In genomic region chr4:147247577-147247976, GRCh38 we compare ENCODE assay signal across 20 cellular contexts.
DNase-seq lines count a peak whose midpoint lies in the region; ATAC-seq and TF ChIP-seq lines count a peak whose summit lies in the region.
"Had no signal": no experiment of that assay in that cellular context is flagged by ENCODE, and none has a peak within 500 bp of the region (broad histone marks: within the 10 kb centered on the region; RNA-seq: fewer than 3 reads in every experiment).

No MANE protein-coding gene starts in this region.

- intact Hi-C loops in Calu3 (cut with micrococcal nuclease; ENCODE audit: unreplicated experiment): loop anchor here (5.0 kb wide), 1 partner anchor 130 kb away; no protein-coding TSS in a partner anchor

- H3K9me3 Mint-ChIP-seq in Calu3 (ENCODE audit: low read depth, unreplicated experiment): no peaks in the 10 kb centered on the region

- BruUV-seq in Calu3 (replicated peaks; lab: Mats Ljungman, UMichigan): no TSS peak

- peaks cover 24% of the 10 kb centered on the region for H3K4me1 Mint-ChIP-seq in Calu3 (ENCODE audit: low read depth, unreplicated experiment)
- H3K4me1 Mint-ChIP-seq: activated B cell treated with CpG ODN at 0.5 μM for 24 hours had no signal

- ATAC-seq in GM18868 (IDR thresholded peaks at IDR 0.05; ENCODE audit: unreplicated experiment): no peak
- ATAC-seq: naive thymus-derived CD4-positive, alpha-beta T cell had no signal

- peak overlapping the region; percentile 14 for H3K27ac Mint-ChIP-seq in Calu3 (ENCODE audit: unreplicated experiment)
- H3K27ac Mint-ChIP-seq: activated B cell treated with CpG ODN at 0.5 μM for 24 hours had no signal

- no peak for DNase-seq in Calu3
- DNase-seq in HT1080 (ENCODE audit: low read depth): peak; percentile 2
- DNase-seq in choroid plexus epithelial cell (ENCODE audit: low read depth): peak; percentile 11
- DNase-seq in myocyte (ENCODE audit: low read depth): peak; percentile 5
- DNase-seq in NCI-H1694 treated with DMSO at 0.1 percent for 48 hours (lab: John Stamatoyannopoulos, UW): no peak
- no peak for DNase-seq in activated naive CD4-positive, alpha-beta T cell treated with anti-CD3 and anti-CD28 coated beads, Interleukin-2, amount 50 U/mL, for 16 hours
- DNase-seq in NCI-H526 treated with DMSO at 0.1 percent for 48 hours (lab: John Stamatoyannopoulos, UW): no peak
- DNase-seq: activated B cell treated with CpG ODN at 0.5 μM for 24 hours; activated effector memory CD4-positive, alpha-beta T cell treated with Interleukin-2 at 50 U/mL for 16 hours; amygdala; GM23248; Karpas-422; naive thymus-derived CD4-positive, alpha-beta T cell; NCI-H1436; Right ventricle myocardium superior; T-helper 1 cell; testis had no signal

- H3K27me3 Mint-ChIP-seq in Calu3 (ENCODE audit: unreplicated experiment): no peaks in the 10 kb centered on the region
- H3K27me3 Mint-ChIP-seq: activated B cell treated with CpG ODN at 0.5 μM for 24 hours had no signal

- no peak for TF ChIP-seq CTCF in Calu3 (IDR thresholded peaks at IDR 0.05; ENCODE audit: unreplicated experiment)
- TF ChIP-seq CTCF in choroid plexus epithelial cell (conservative IDR thresholded peaks at IDR 0.05; ENCODE audit: low read depth, low read length): no peak

- CTCF ChIA-PET in Calu3 (lab: Charles Lee): no interaction called here

- peaks cover 4% of the 10 kb centered on the region for H3K36me3 Mint-ChIP-seq in Calu3 (ENCODE audit: insufficient read depth, unreplicated experiment)

- no peak overlapping the region for H3K4me3 Mint-ChIP-seq in Calu3 (ENCODE audit: low read depth, unreplicated experiment)
- H3K4me3 Mint-ChIP-seq: activated B cell treated with CpG ODN at 0.5 μM for 24 hours; naive thymus-derived CD4-positive, alpha-beta T cell had no signal

- no peak overlapping the region for H3K4me3 ChIP-seq in choroid plexus epithelial cell (ENCODE audit: low read depth, low read length)
- H3K4me3 ChIP-seq: BLaER1 treated with 17β-estradiol and CSF1 and Interleukin-3, amounts not matched to agents 10 nM and 100 nM; GM23248; skin epidermis; testis had no signal

Comparison
In these comparisons a context has a peak if more than half of its experiments do, and no peak if none do; other contexts are left out.
1. DNase-seq: peak in HT1080 (single experiment), choroid plexus epithelial cell (single experiment) and myocyte (single experiment); none in Calu3 (single experiment), NCI-H1694 treated with DMSO at 0.1 percent for 48 hours (single experiment), activated naive CD4-positive, alpha-beta T cell treated with anti-CD3 and anti-CD28 coated beads, Interleukin-2, amount 50 U/mL, for 16 hours (single experiment) and NCI-H526 treated with DMSO at 0.1 percent for 48 hours (single experiment).